11 cellular contexts compared by ENCODE assay signal in genomic region chr2:236968101-236968886, GRCh38.
DNase-seq lines count a peak whose midpoint lies in the region; ATAC-seq and TF ChIP-seq lines count a peak whose summit lies in the region.
"Had no signal": no experiment of that assay in that cellular context is flagged by ENCODE, and none has a peak within 500 bp of the region (broad histone marks: within the 10 kb centered on the region; RNA-seq: fewer than 3 reads in every experiment).

No MANE protein-coding gene starts in this region.

- no peak overlapping the region for H3K27ac Mint-ChIP-seq in Calu3 (ENCODE audit: unreplicated experiment)

- no peaks in the 10 kb centered on the region for H3K36me3 Mint-ChIP-seq in Calu3 (ENCODE audit: insufficient read depth, unreplicated experiment)

- no peak overlapping the region for H3K27ac ChIP-seq in caudate nucleus (ENCODE audit: low read depth, low read length)

- intact Hi-C loops in Calu3 (cut with micrococcal nuclease; ENCODE audit: unreplicated experiment) = no loop called here

- CTCF ChIA-PET in Calu3 (lab: Charles Lee) = no interaction called here

- no peak for TF ChIP-seq CTCF in Calu3 (IDR thresholded peaks at IDR 0.05; ENCODE audit: unreplicated experiment)

- no peaks in the 10 kb centered on the region for H3K9me3 Mint-ChIP-seq in Calu3 (ENCODE audit: low read depth, unreplicated experiment)
- H3K9me3 Mint-ChIP-seq: neural crest cell had no signal

- H3K27me3 Mint-ChIP-seq in Calu3 (ENCODE audit: unreplicated experiment) = no peaks in the 10 kb centered on the region

- peak; percentile 44 for DNase-seq in activated CD4-positive, alpha-beta T cell treated with anti-CD3 and anti-CD28 coated beads, Interleukin-2, amount 50 U/mL, for 1 hour
- DNase-seq in mucosa of gallbladder (ENCODE audit: low spot score) (peak; percentile 71), midbrain (lab: John Stamatoyannopoulos, UW) (no peak), SIG-M5 (lab: John Stamatoyannopoulos, UW) (no peak), Calu3 (no peak), caudate nucleus (lab: John Stamatoyannopoulos, UW) (no peak)
- DNase-seq: NCI-H1417 treated with DMSO at 0.1 percent for 48 hours, Right ventricle myocardium superior had no signal

- peaks cover 41% of the 10 kb centered on the region for H3K4me1 Mint-ChIP-seq in Calu3 (ENCODE audit: low read depth, unreplicated experiment)

- no peak overlapping the region for H3K4me3 Mint-ChIP-seq in Calu3 (ENCODE audit: low read depth, unreplicated experiment)
- H3K4me3 Mint-ChIP-seq: neural crest cell had no signal

- no TSS peak for BruUV-seq in Calu3 (replicated peaks; lab: Mats Ljungman, UMichigan)

- peak; percentile 80 for ATAC-seq in GM18907 (IDR thresholded peaks at IDR 0.05; ENCODE audit: unreplicated experiment)
- ATAC-seq in HG02798 (IDR thresholded peaks at IDR 0.05; ENCODE audit: poor library complexity, unreplicated experiment) = peak; percentile 35

Comparison
In these comparisons a context has a peak if more than half of its experiments do, and no peak if none do; other contexts are left out.
1. DNase-seq: peak in activated CD4-positive, alpha-beta T cell treated with anti-CD3 and anti-CD28 coated beads, Interleukin-2, amount 50 U/mL, for 1 hour (single experiment) and mucosa of gallbladder (single experiment); none in midbrain (single experiment), SIG-M5 (single experiment), Calu3 (single experiment) and caudate nucleus (0 of 61).